21 cellular contexts compared by ENCODE assay signal in the genomic region with DNA sequence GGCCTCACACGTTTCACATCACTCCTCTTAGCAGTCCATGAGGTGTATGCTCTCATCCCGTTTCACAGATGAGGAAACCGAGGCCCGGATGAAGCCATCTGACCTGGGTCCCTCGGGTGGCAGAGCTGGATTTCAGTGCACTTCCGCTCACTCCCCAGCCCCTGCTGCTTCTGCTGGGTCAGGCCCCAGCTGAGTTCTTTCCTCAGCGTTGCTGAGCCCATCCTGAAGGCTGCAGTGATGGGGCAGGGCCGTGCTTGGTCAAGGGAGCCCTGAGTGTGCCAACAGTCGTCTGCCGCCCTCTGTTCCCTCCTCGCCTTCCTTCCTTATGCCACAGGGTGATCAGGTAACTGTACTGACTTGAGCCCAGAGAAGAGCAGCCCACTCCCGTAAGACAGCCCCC. TPM values are rescaled to one million over a fixed set of nuclear protein-coding genes. Genes with fewer than 3 reads are reported as not detected.
DNase-seq lines count a peak whose midpoint lies in the region; ATAC-seq, FAIRE-seq and TF ChIP-seq lines count a peak whose summit lies in the region.
"Had no signal": no experiment of that assay in that cellular context is flagged by ENCODE, and none has a peak within 500 bp of the region (broad histone marks: within the 10 kb centered on the region; RNA-seq: fewer than 3 reads in every experiment).

No MANE protein-coding gene starts in this region.

- CTCF ChIA-PET in RWPE1 (lab: Yijun Ruan, JAX) = interaction anchor here (0.5 kb wide), 1 partner anchor 142 kb away, joined by 4 read pairs; no protein-coding TSS in a partner anchor

- no peak overlapping the region for H3K18ac ChIP-seq in trophoblast cell (ENCODE audit: low read length)

- no peak for TF ChIP-seq CTCF in RWPE1 (conservative IDR thresholded peaks at IDR 0.05; ENCODE audit: low read depth)

- H3K4me1 ChIP-seq in right cardiac atrium (ENCODE audit: control insufficient read depth, insufficient read depth, low read length) = peaks cover 3% of the 10 kb centered on the region
- no peaks in the 10 kb centered on the region for H3K4me1 ChIP-seq in trophoblast cell (ENCODE audit: control insufficient read depth in 1 of 2, insufficient read depth in 2 of 2, low read length in 2 of 2)
- H3K4me1 ChIP-seq: Caco-2 had no signal

- no peak overlapping the region for H3K23ac ChIP-seq in trophoblast cell (ENCODE audit: low read length)

- H3K27me3 ChIP-seq in right cardiac atrium (ENCODE audit: control insufficient read depth, insufficient read depth) (no peaks in the 10 kb centered on the region), trophoblast cell (ENCODE audit: insufficient read depth, low read length) (no peaks in the 10 kb centered on the region)

- H3K4ac ChIP-seq in trophoblast cell (ENCODE audit: low read depth, low read length) = no peak overlapping the region

- H2BK5ac ChIP-seq in trophoblast cell (ENCODE audit: low read depth, low read length, poor library complexity) = no peak overlapping the region

- no peak for ATAC-seq in Right ventricle myocardium inferior
- ATAC-seq in left ventricle myocardium superior = no peak
- no peak for ATAC-seq in right cardiac atrium
- ATAC-seq: A549 had no signal

- no peak overlapping the region for H3K4me2 ChIP-seq in trophoblast cell (ENCODE audit: low read length)
- H3K4me2 ChIP-seq: A549 had no signal

- DNase-seq in Right ventricle myocardium inferior (ENCODE audit: missing footprints) = peak; percentile 34
- DNase-seq in left ventricle myocardium superior = no peak
- no peak for DNase-seq in RWPE1 (ENCODE audit: low spot score)
- peak in 1 of 3 donors; percentile 43 for DNase-seq in right cardiac atrium
- no peak for DNase-seq in trophoblast cell
- DNase-seq in DMS79 (lab: John Stamatoyannopoulos, UW) = no peak
- DNase-seq in H54 (ENCODE audit: insufficient read length, low spot score) = no peak
- DNase-seq in head of caudate nucleus = no peak
- DNase-seq: AML-193; Caco-2; CD4-positive, alpha-beta T cell; GDM1; GOT3; H9 had no signal

- no peak for TF ChIP-seq POLR2A in H54 (IDR thresholded peaks at IDR 0.05; ENCODE audit: low read depth, low read length)

- no peak for FAIRE-seq in H54 (lab: Jason Lieb, UNC)
- FAIRE-seq: A549, D721Med, GM12892, GM18507, HTR-8/SVneo had no signal

- peak overlapping the region; percentile 4; the same call in 1 of the 2 replicates for H3K27ac ChIP-seq in RWPE1
- peak overlapping the region; percentile 89 for H3K27ac ChIP-seq in right cardiac atrium (ENCODE audit: low read length)
- no peak overlapping the region for H3K27ac ChIP-seq in trophoblast cell (ENCODE audit: low read depth, low read length)
- H3K27ac ChIP-seq: 22Rv1, A549, C4-2B had no signal

- H4K91ac ChIP-seq in trophoblast cell (ENCODE audit: low read depth, low read length) = no peak overlapping the region

- peaks cover 72 to 84% of the 10 kb centered on the region in 2 experiments for H3K36me3 ChIP-seq in trophoblast cell (ENCODE audit: control insufficient read depth in 1 of 2, insufficient read depth in 2 of 2, low read length in 2 of 2)

- H3K14ac ChIP-seq in trophoblast cell (ENCODE audit: low read length) = no peak overlapping the region

- no peaks in the 10 kb centered on the region for H3K79me2 ChIP-seq in trophoblast cell (ENCODE audit: control insufficient read depth, insufficient read depth, low read length, poor library complexity)

- intact Hi-C loops in Right ventricle myocardium inferior (cut with DNase I) = no loop called here
- intact Hi-C loops in left ventricle myocardium superior (cut with micrococcal nuclease) = no loop called here
- intact Hi-C loops in right cardiac atrium (cut with DNase I) = no loop called here
- intact Hi-C loops in head of caudate nucleus (cut with DNase I) = no loop called here

- no peak overlapping the region for H4K8ac ChIP-seq in trophoblast cell (ENCODE audit: low read depth, low read length)

- no peak overlapping the region for H2AK5ac ChIP-seq in trophoblast cell (ENCODE audit: low read length)

- H2AFZ ChIP-seq in trophoblast cell (ENCODE audit: insufficient read depth, low read length, poor library complexity) = peak overlapping the region; percentile 27

- H3K4me3 ChIP-seq in right cardiac atrium (ENCODE audit: low read length) = no peak overlapping the region
- no peak overlapping the region for H3K4me3 ChIP-seq in trophoblast cell (ENCODE audit: low read depth, low read length)
- H3K4me3 ChIP-seq: A549 had no signal

- H3K9ac ChIP-seq in trophoblast cell (ENCODE audit: low read length) = no peak overlapping the region

- POLR2A ChIA-PET in RWPE1 (lab: Yijun Ruan, JAX; ENCODE audit: low non-redundant PET) = no interaction called here

- no peaks in the 10 kb centered on the region for H3K9me3 ChIP-seq in right cardiac atrium (ENCODE audit: control insufficient read depth, low read length)
- peaks cover 2% of the 10 kb centered on the region for H3K9me3 ChIP-seq in trophoblast cell (ENCODE audit: insufficient read depth, low read depth, low read length)
- H3K9me3 ChIP-seq: A549, Caco-2 had no signal

- no peak overlapping the region for H2BK12ac ChIP-seq in trophoblast cell (ENCODE audit: low read length)

- H4K12ac ChIP-seq in trophoblast cell (ENCODE audit: low read depth, low read length) = no peak overlapping the region

- H3K79me1 ChIP-seq in trophoblast cell (ENCODE audit: low read length) = no peaks in the 10 kb centered on the region

- no peak overlapping the region for H2BK120ac ChIP-seq in trophoblast cell (ENCODE audit: insufficient read depth, low read length, poor library complexity)

- 85% methylated on average over 12 of the region's 12 CpGs for WGBS in right cardiac atrium
- no CpG with 5 or more reads among the region's 12 CpGs for WGBS in trophoblast cell (ENCODE audit: extremely low coverage, insufficient coverage, insufficient read length)

RNA-seq across cellular contexts. Expression of a gene that starts 12.1 kb away (rescaled TPM):
- 42.2 TPM for total RNA-seq in Right ventricle myocardium inferior
- total RNA-seq in left ventricle myocardium superior = 44.0 TPM
- 10 to 100 TPM; 31.5 to 48.7 (median 38.9) TPM for total RNA-seq in right cardiac atrium
- polyA plus RNA-seq in right cardiac atrium = 40.2 TPM
- polyA plus RNA-seq in trophoblast cell (2013) = 28.5 TPM in 2 replicates

RNA-seq across cellular contexts. Expression of a gene that starts 51.0 kb away (rescaled TPM):
- total RNA-seq in Right ventricle myocardium inferior (0.92 TPM), left ventricle myocardium superior (0.45 TPM), right cardiac atrium (1 to 10 TPM in 3 of 4 donors, under 1 TPM in 1; 0.42 to 1.8 (median 1.2) TPM)
- 0.50 TPM for polyA plus RNA-seq in right cardiac atrium
- 20.9 and 23.5 TPM in 2 replicates for polyA plus RNA-seq in trophoblast cell (2013)
